In genomic region chr2:126657146-126657635, GRCh38 we compare ENCODE assay signal across 8 cellular contexts. TPM values are rescaled to one million over a fixed set of nuclear protein-coding genes. Genes with fewer than 3 reads are reported as not detected.
DNase-seq lines count a peak whose midpoint lies in the region; ATAC-seq and TF ChIP-seq lines count a peak whose summit lies in the region.

No MANE protein-coding gene starts in this region.

- intact Hi-C loops in right cardiac atrium (cut with DNase I) = no loop called here
- intact Hi-C loops in gastrocnemius medialis (cut with DNase I; ENCODE audit: low total_unique reads) = loop anchor here (10.0 kb wide), 1 partner anchor 758 kb away; the partner anchor contains the start of gene PROC

- no peak for TF ChIP-seq CTCF in OCI-LY3 (IDR thresholded peaks at IDR 0.05; ENCODE audit: low read depth, low read length)
- no peak for TF ChIP-seq CTCF in gastrocnemius medialis (IDR thresholded peaks at IDR 0.05 in 4 of 5, conservative IDR thresholded peaks at IDR 0.05 in 1 of 5)
- no peak for TF ChIP-seq CTCF in GM10248 (IDR thresholded peaks at IDR 0.05; ENCODE audit: control extremely low read depth, extremely low read depth, low read depth, missing control alignments)

- peak overlapping the region; percentile 92; the same call in 1 of the 2 replicates for H2AFZ ChIP-seq in OCI-LY3 (ENCODE audit: low read depth, low read length)

- POLR2A ChIA-PET in HEK293T (lab: Yijun Ruan, JAX) = interaction anchor here (0.8 to 1.4 kb wide), 4 partner anchors 14 to 44 kb away, joined by 3 to 4 read pairs (median 4); no protein-coding TSS in a partner anchor
- POLR2A ChIA-PET in GM10248 (lab: Yijun Ruan, JAX) = no interaction called here

- in situ Hi-C loops in gastrocnemius medialis (cut with MboI; ENCODE audit: low sequenced_read_pairs in 4 of 4) = no loop called here

- H3K4me1 ChIP-seq in OCI-LY3 (ENCODE audit: low read length) (peaks cover 31% of the 10 kb centered on the region), adipocyte (ENCODE audit: control insufficient read depth, insufficient read depth, low read length) (peaks cover 54% of the 10 kb centered on the region), right cardiac atrium (ENCODE audit: control insufficient read depth, insufficient read depth, low read length) (peaks cover 22% of the 10 kb centered on the region), gastrocnemius medialis (peaks cover 57 to 64% of the 10 kb centered on the region in 2 donors)

- DNase-seq in GM03348 (ENCODE audit: low spot score) = peak; percentile 46
- DNase-seq in HEK293T (ENCODE audit: extremely low spot score) = peak; percentile 73
- DNase-seq in adipocyte (ENCODE audit: low read depth) = peak; percentile 86
- peak; percentile 51 to 78 (median 72) for DNase-seq in right cardiac atrium
- DNase-seq in gastrocnemius medialis = peak; percentile 74 to 82
- DNase-seq in GM10248 (ENCODE audit: extremely low spot score) = no peak
- no peak for DNase-seq in NCI-H1417 (lab: John Stamatoyannopoulos, UW)

- H3K9ac ChIP-seq in OCI-LY3 (ENCODE audit: low read length) (peak overlapping the region; percentile 96), adipocyte (ENCODE audit: low read length) (peak overlapping the region; percentile 98)

- H3K79me2 ChIP-seq in OCI-LY3 (ENCODE audit: low read length) = peaks cover 60% of the 10 kb centered on the region

- H3K27ac ChIP-seq in OCI-LY3 (ENCODE audit: low read length) (peak overlapping the region; percentile 66), right cardiac atrium (ENCODE audit: low read length) (peak overlapping the region; percentile 97), gastrocnemius medialis (peak overlapping the region; percentile 97 to 99 (median 99))

- peaks cover 14% of the 10 kb centered on the region for H3K36me3 ChIP-seq in OCI-LY3 (replicated peaks; ENCODE audit: low read depth, low read length)
- H3K36me3 ChIP-seq in adipocyte (ENCODE audit: control insufficient read depth, insufficient read depth, low read length, severe bottlenecking) = no peaks in the 10 kb centered on the region
- no peaks in the 10 kb centered on the region for H3K36me3 ChIP-seq in gastrocnemius medialis

- CTCF ChIA-PET in HEK293T (lab: Yijun Ruan, JAX) = interaction anchor here (1.8 kb wide), 1 partner anchor 120 kb away, joined by 5 read pairs; no protein-coding TSS in a partner anchor
- CTCF ChIA-PET in GM10248 (lab: Yijun Ruan, JAX) = interaction anchor here (1.0 to 1.2 kb wide), 2 partner anchors 8 to 11 kb away, joined by 3 read pairs; no protein-coding TSS in a partner anchor

- H3K4me2 ChIP-seq in OCI-LY3 (ENCODE audit: low read length) = peak overlapping the region; percentile 85

- 0 out of 2 replicates have a peak, but pooled peaks cover 4% of the 10 kb centered on the region for H4K20me1 ChIP-seq in OCI-LY3 (ENCODE audit: insufficient read depth, low read length)

- peak; percentile 69 to 70 for TF ChIP-seq POLR2A in gastrocnemius medialis (IDR thresholded peaks at IDR 0.05)

- peak overlapping the region; percentile 93 for H3K4me3 ChIP-seq in OCI-LY3 (ENCODE audit: low read length)
- peak overlapping the region; percentile 92 for H3K4me3 ChIP-seq in adipocyte (ENCODE audit: low read length)
- H3K4me3 ChIP-seq in right cardiac atrium (ENCODE audit: low read length) = peak overlapping the region; percentile 89
- peak overlapping the region; percentile 65 to 93 (median 80) for H3K4me3 ChIP-seq in gastrocnemius medialis

- no peaks in the 10 kb centered on the region for H3K27me3 ChIP-seq in OCI-LY3 (ENCODE audit: low read depth, low read length)
- no peaks in the 10 kb centered on the region for H3K27me3 ChIP-seq in adipocyte (replicated peaks; ENCODE audit: control insufficient read depth, insufficient read depth, low read length)
- no peaks in the 10 kb centered on the region for H3K27me3 ChIP-seq in right cardiac atrium (ENCODE audit: control insufficient read depth, insufficient read depth)
- H3K27me3 ChIP-seq in gastrocnemius medialis = no peaks in the 10 kb centered on the region

- H3K9me3 ChIP-seq in OCI-LY3 (ENCODE audit: insufficient read depth, low read length) (no peaks in the 10 kb centered on the region), adipocyte (ENCODE audit: control insufficient read depth, low read length) (no peaks in the 10 kb centered on the region), right cardiac atrium (ENCODE audit: control insufficient read depth, low read length) (no peaks in the 10 kb centered on the region), gastrocnemius medialis (no peaks in the 10 kb centered on the region)

- ATAC-seq in right cardiac atrium (peak; percentile 25 to 36), gastrocnemius medialis (peak; percentile 42 to 49)

- WGBS in right cardiac atrium = 39% methylated on average over 16 of the region's 16 CpGs

TF ChIP-seq in HEK293T, 16 proteins besides CTCF, POLR2A, EP300 and RAD21:
- peak; percentile 85 for TF ChIP-seq L3MBTL2 (conservative IDR thresholded peaks at IDR 0.05)
- TF ChIP-seq SP1 (IDR thresholded peaks at IDR 0.05) = no peak
- no peak for TF ChIP-seq TARDBP (IDR thresholded peaks at IDR 0.05)
- TF ChIP-seq CTBP1 (IDR thresholded peaks at IDR 0.05; ENCODE audit: borderline replicate concordance) = peak; percentile 88
- TF ChIP-seq ELF4 (IDR thresholded peaks at IDR 0.05) = no peak
- TF ChIP-seq LEF1 (IDR thresholded peaks at IDR 0.05; ENCODE audit: borderline replicate concordance) = no peak
- TF ChIP-seq BHLHE40 (IDR thresholded peaks at IDR 0.05; ENCODE audit: borderline replicate concordance) = no peak
- TF ChIP-seq HDGF (IDR thresholded peaks at IDR 0.05; ENCODE audit: borderline replicate concordance) = no peak
- no peak for TF ChIP-seq NFRKB (IDR thresholded peaks at IDR 0.05)
- no peak for TF ChIP-seq FOXA1 (IDR thresholded peaks at IDR 0.05)
- TF ChIP-seq ZNF384 (IDR thresholded peaks at IDR 0.05) = no peak
- TF ChIP-seq FOXM1 (IDR thresholded peaks at IDR 0.05; ENCODE audit: borderline replicate concordance) = no peak
- TF ChIP-seq ARNT (IDR thresholded peaks at IDR 0.05) = peak; percentile 98
- TF ChIP-seq SUZ12 (IDR thresholded peaks at IDR 0.05) = no peak
- TF ChIP-seq, protein P1, sequence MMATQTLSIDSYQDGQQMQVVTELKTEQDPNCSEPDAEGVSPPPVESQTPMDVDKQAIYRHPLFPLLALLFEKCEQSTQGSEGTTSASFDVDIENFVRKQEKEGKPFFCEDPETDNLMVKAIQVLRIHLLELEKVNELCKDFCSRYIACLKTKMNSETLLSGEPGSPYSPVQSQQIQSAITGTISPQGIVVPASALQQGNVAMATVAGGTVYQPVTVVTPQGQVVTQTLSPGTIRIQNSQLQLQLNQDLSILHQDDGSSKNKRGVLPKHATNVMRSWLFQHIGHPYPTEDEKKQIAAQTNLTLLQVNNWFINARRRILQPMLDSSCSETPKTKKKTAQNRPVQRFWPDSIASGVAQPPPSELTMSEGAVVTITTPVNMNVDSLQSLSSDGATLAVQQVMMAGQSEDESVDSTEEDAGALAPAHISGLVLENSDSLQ (IDR thresholded peaks at IDR 0.05) = no peak; the same call in 1 of the 2 replicates
- peak; percentile 92 for TF ChIP-seq FOXK2 (IDR thresholded peaks at IDR 0.05)

RNA-seq across cellular contexts. Expression of gene GYPC, which starts 1.2 kb away (rescaled TPM):
- total RNA-seq in right cardiac atrium = 10 to 100 TPM; 83.2 to 98.1 (median 88.3) TPM
- 113 TPM for polyA plus RNA-seq in right cardiac atrium
- total RNA-seq in gastrocnemius medialis = 10 to 100 TPM; 66.3 to 82.0 (median 71.9) TPM

Comparison
In these comparisons a context has a peak if more than half of its experiments do, and no peak if none do; other contexts are left out.
1. DNase-seq: peak in GM03348 (single experiment), HEK293T (single experiment), adipocyte (single experiment), right cardiac atrium (3 of 3) and gastrocnemius medialis (2 of 2); none in GM10248 (single experiment) and NCI-H1417 (0 of 3).
2. Peak in every context shown above with its lines, with median percentiles within 50 percentile points of each other: H3K27ac ChIP-seq and H3K4me3 ChIP-seq.